In the genomic region with DNA sequence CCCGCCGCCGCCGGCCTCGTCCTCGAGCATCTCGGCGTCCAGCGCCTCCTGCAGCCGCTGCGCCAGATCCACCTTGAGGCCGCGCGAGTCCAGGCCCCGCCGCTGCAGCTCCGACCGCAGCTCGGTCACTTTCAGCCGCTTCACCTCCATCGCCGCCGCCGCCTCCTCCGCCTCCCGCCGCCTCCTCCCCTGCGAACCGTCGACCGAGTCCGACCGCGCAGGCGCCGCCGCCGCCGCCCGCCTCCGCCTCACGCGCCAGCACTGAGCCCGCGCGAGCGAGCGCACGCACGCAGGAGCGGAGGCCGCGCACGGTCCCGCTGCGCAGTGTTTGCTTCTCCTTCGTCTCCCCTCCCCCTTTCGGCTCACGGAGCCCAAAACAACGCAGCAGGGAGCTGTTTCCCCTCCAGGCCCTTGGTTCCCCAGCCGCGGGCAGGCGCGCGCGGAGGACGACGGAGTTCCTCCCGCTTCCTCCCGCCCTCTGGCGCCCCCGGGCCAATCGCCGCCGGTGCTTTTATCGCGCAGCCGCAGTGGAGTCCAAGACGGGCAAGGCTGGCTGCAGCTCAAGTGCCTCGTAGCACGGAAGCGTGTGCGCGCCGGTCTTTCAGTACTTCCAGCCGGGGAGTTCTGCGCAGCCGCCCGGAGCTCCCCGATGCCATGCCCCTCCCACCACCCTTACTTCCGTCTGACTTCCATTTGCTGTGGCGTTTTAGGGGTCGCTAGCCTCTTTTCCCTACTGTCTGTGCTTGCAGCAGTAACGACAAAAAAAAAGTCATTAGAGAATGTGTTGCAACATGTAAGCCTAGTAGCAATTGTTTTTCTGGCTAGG, we compare ENCODE assay signal across 8 cellular contexts. TPM values are rescaled to one million over a fixed set of nuclear protein-coding genes. Genes with fewer than 3 reads are reported as not detected.
DNase-seq lines count a peak whose midpoint lies in the region; ATAC-seq and TF ChIP-seq lines count a peak whose summit lies in the region.

HNRNPUL2 (minus strand) TSS at position 451 of the 826 bp plus-strand sequence; CDS start at position 150, 301 bp downstream.

- peak; percentile 69 for ATAC-seq in HG03432 (IDR thresholded peaks at IDR 0.05; ENCODE audit: unreplicated experiment)

- DNase-seq in AML-193 (lab: John Stamatoyannopoulos, UW), result peak; percentile 98
- DNase-seq in NCI-H510A (lab: John Stamatoyannopoulos, UW), result peak; percentile 96
- DNase-seq in activated CD4-positive, alpha-beta T cell treated with anti-CD3 and anti-CD28 coated beads for 1 hour, result peak; percentile 98
- DNase-seq in cerebellum (ENCODE audit: low spot score), result peak; percentile 94
- DNase-seq in kidney glomerular epithelial cell (lab: John Stamatoyannopoulos, UW), result peak; percentile 95
- DNase-seq in stimulated activated CD4-positive, alpha-beta T cell treated with anti-CD3 and anti-CD28 coated beads, Interleukin-1b, Interleukin-23, amount 100 ng/mL, for 1 hour (ENCODE audit: low read depth in 2 of 2), result peak; percentile 91 to 97

- TF ChIP-seq POLR2A in GM19099 (IDR thresholded peaks at IDR 0.05; ENCODE audit: extremely low read depth, insufficient read length, low read depth), result peak; percentile 98

RNA-seq across cellular contexts. Expression of gene HNRNPUL2, which starts in this region (rescaled TPM):
- total RNA-seq in cerebellum, result 28.0 TPM

Comparison
In these comparisons a context has a peak if more than half of its experiments do, and no peak if none do; other contexts are left out.
1. Peak in every context shown above with its lines: DNase-seq and ATAC-seq.